10 cellular contexts compared by ENCODE assay signal in genomic region chr7:20514364-20514763, GRCh38.
DNase-seq lines count a peak whose midpoint lies in the region; ATAC-seq and TF ChIP-seq lines count a peak whose summit lies in the region.
"Had no signal": no experiment of that assay in that cellular context is flagged by ENCODE, and none has a peak within 500 bp of the region (broad histone marks: within the 10 kb centered on the region; RNA-seq: fewer than 3 reads in every experiment).

No MANE protein-coding gene starts in this region.

- H3K79me2 ChIP-seq in SK-N-SH (ENCODE audit: insufficient read depth), result no peaks in the 10 kb centered on the region

- peak; percentile 77 for DNase-seq in Ammon's horn (ENCODE audit: low spot score)
- DNase-seq in NCI-H1105 (lab: John Stamatoyannopoulos, UW), result peak; percentile 97
- peak; percentile 58 for DNase-seq in SK-N-SH
- peak; percentile 38 to 74 (median 42) for DNase-seq in right cardiac atrium
- no peak for DNase-seq in natural killer cell

- TF ChIP-seq CTCF in SK-N-SH (IDR thresholded peaks at IDR 0.05) (no peak), natural killer cell (IDR thresholded peaks at IDR 0.05) (no peak)

- no peaks in the 10 kb centered on the region for H3K36me3 Mint-ChIP-seq in natural killer cell
- H3K36me3 Mint-ChIP-seq: activated naive CD4-positive, alpha-beta T cell treated with anti-CD3 and anti-CD28 coated beads, Interleukin-2, amount 50 U/mL, for 24 hours; CD14-positive monocyte had no signal

- no peaks in the 10 kb centered on the region for H3F3A ChIP-seq in SK-N-SH (replicated peaks; ENCODE audit: insufficient read depth)

- 5% methylated on average over 2 of the region's 2 CpGs for WGBS in SK-N-SH (ENCODE audit: low lambda C conversion rate)
- WGBS in right cardiac atrium, result 11% methylated on average over 2 of the region's 2 CpGs

- H3K9me3 Mint-ChIP-seq in natural killer cell, result peaks cover 0 to 7% of the 10 kb centered on the region in 2 donors

- H3K27me3 Mint-ChIP-seq in natural killer cell (ENCODE audit: low read depth in 2 of 2), result no peaks in the 10 kb centered on the region
- H3K27me3 Mint-ChIP-seq: activated naive CD4-positive, alpha-beta T cell treated with anti-CD3 and anti-CD28 coated beads, Interleukin-2, amount 50 U/mL, for 24 hours had no signal

- peak in 1 of 2 experiments; percentile 98; a peak in 2 of 4 replicates for TF ChIP-seq EP300 in SK-N-SH (IDR thresholded peaks at IDR 0.05; ENCODE audit: borderline replicate concordance in 1 of 2, low read depth in 1 of 2, low read length in 1 of 2)

- H2AFZ ChIP-seq in SK-N-SH (ENCODE audit: low read depth), result no peak overlapping the region

- H3K9me2 ChIP-seq in SK-N-SH, result no peaks in the 10 kb centered on the region

- no peak overlapping the region for H3K4me3 Mint-ChIP-seq in natural killer cell
- H3K4me3 Mint-ChIP-seq: activated naive CD4-positive, alpha-beta T cell treated with anti-CD3 and anti-CD28 coated beads, Interleukin-2, amount 50 U/mL, for 24 hours; CD14-positive monocyte had no signal

- CTCF ChIA-PET in SK-N-SH (lab: Yijun Ruan, JAX), result interaction anchor here (1.0 to 1.8 kb wide), 5 partner anchors 11 to 184 kb away, joined by 3 to 12 read pairs (median 4); no protein-coding TSS in a partner anchor

- peaks cover 0 to 12% of the 10 kb centered on the region in 2 experiments; a peak in 2 of 4 replicates for H3K4me1 ChIP-seq in SK-N-SH (ENCODE audit: control insufficient read depth in 1 of 2, insufficient read depth in 2 of 2, low read depth in 1 of 2, low read length in 1 of 2)
- no peaks in the 10 kb centered on the region for H3K4me1 ChIP-seq in right cardiac atrium (ENCODE audit: control insufficient read depth, insufficient read depth, low read length)

- H3K4me2 ChIP-seq in SK-N-SH, result no peak overlapping the region

- peak; percentile 49 for TF ChIP-seq RAD21 in SK-N-SH (IDR thresholded peaks at IDR 0.05; ENCODE audit: low read length)

- H3K9me3 ChIP-seq in SK-N-SH (no peaks in the 10 kb centered on the region; the same call in 1 of the 2 replicates), right cardiac atrium (ENCODE audit: control insufficient read depth, low read length) (no peaks in the 10 kb centered on the region)

- no peaks in the 10 kb centered on the region for H3K4me1 Mint-ChIP-seq in natural killer cell
- H3K4me1 Mint-ChIP-seq: activated naive CD4-positive, alpha-beta T cell treated with anti-CD3 and anti-CD28 coated beads, Interleukin-2, amount 50 U/mL, for 24 hours; CD14-positive monocyte had no signal

- no peaks in the 10 kb centered on the region for H3K36me3 ChIP-seq in SK-N-SH (replicated peaks in 1 of 2; ENCODE audit: control insufficient read depth in 1 of 2, insufficient read depth in 2 of 2, low read length in 1 of 2)

- H3K27me3 ChIP-seq in SK-N-SH (ENCODE audit: insufficient read depth) (no peaks in the 10 kb centered on the region), right cardiac atrium (ENCODE audit: control insufficient read depth, insufficient read depth) (no peaks in the 10 kb centered on the region)

- no peak overlapping the region for H3K9ac ChIP-seq in SK-N-SH

- H3K27ac ChIP-seq in SK-N-SH (ENCODE audit: low read depth in 2 of 2, low read length in 1 of 2), result peak overlapping the region in 1 of 2 experiments; percentile 65; a peak in 2 of 4 replicates
- H3K27ac ChIP-seq in right cardiac atrium (ENCODE audit: low read length), result no peak overlapping the region

- H3K4me3 ChIP-seq in SK-N-SH (ENCODE audit: low read depth in 2 of 2, low read length in 1 of 2) (no peak overlapping the region), right cardiac atrium (ENCODE audit: low read length) (no peak overlapping the region)

- H4K20me1 ChIP-seq in SK-N-SH (ENCODE audit: insufficient read depth), result no peaks in the 10 kb centered on the region

- H3K27ac Mint-ChIP-seq in natural killer cell, result no peak overlapping the region
- H3K27ac Mint-ChIP-seq: activated naive CD4-positive, alpha-beta T cell treated with anti-CD3 and anti-CD28 coated beads, Interleukin-2, amount 50 U/mL, for 24 hours; CD14-positive monocyte had no signal

- intact Hi-C loops in right cardiac atrium (cut with DNase I) (no loop called here), natural killer cell (cut with micrococcal nuclease) (no loop called here)

- ATAC-seq in right cardiac atrium (no peak), GM18867 (IDR thresholded peaks at IDR 0.05; ENCODE audit: unreplicated experiment) (no peak), natural killer cell (no peak), HG03025 (IDR thresholded peaks at IDR 0.05; ENCODE audit: low FRiP score, unreplicated experiment) (no peak), GM19395 (IDR thresholded peaks at IDR 0.05; ENCODE audit: unreplicated experiment) (no peak)

- POLR2A ChIA-PET in SK-N-SH (lab: Yijun Ruan, JAX), result interaction anchor here (0.9 to 1.1 kb wide), 2 partner anchors 11 to 184 kb away, joined by 3 to 8 read pairs; partner anchors contain the start of gene ITGB8

TF ChIP-seq in SK-N-SH, 30 proteins besides CTCF, POLR2A, EP300 and RAD21:
- TF ChIP-seq RXRA (IDR thresholded peaks at IDR 0.05; ENCODE audit: borderline replicate concordance, low read depth) (no peak), POLR2AphosphoS5 (IDR thresholded peaks at IDR 0.05; ENCODE audit: low read depth, low read length) (peak; percentile 48; the same call in 1 of the 2 replicates), TEAD4 (IDR thresholded peaks at IDR 0.05; ENCODE audit: borderline replicate concordance, insufficient read depth) (peak; percentile 20; the same call in 1 of the 2 replicates), RCOR1 (IDR thresholded peaks at IDR 0.05; ENCODE audit: low read length) (peak; percentile 96), NRF1 (IDR thresholded peaks at IDR 0.05; ENCODE audit: low read depth, low read length) (no peak), JUND (IDR thresholded peaks at IDR 0.05) (peak; percentile 3; the same call in 1 of the 2 replicates), GATA2 (CRISPR knock-in tag; IDR thresholded peaks at IDR 0.05) (peak; percentile 80), SIN3A (IDR thresholded peaks at IDR 0.05; ENCODE audit: borderline replicate concordance, low read depth, low read length) (no peak), FOXJ3 (CRISPR knock-in tag; IDR thresholded peaks at IDR 0.05) (peak; percentile 88), MXI1 (IDR thresholded peaks at IDR 0.05; ENCODE audit: low read depth, low read length) (peak; percentile 80; the same call in 1 of the 2 replicates), NFIC (IDR thresholded peaks at IDR 0.05; ENCODE audit: borderline replicate concordance) (peak; percentile 74), FOXM1 (IDR thresholded peaks at IDR 0.05; ENCODE audit: low read depth) (no peak), CHD2 (IDR thresholded peaks at IDR 0.05; ENCODE audit: low read length, partially characterized antibody) (peak; percentile 93), TCF12 (IDR thresholded peaks at IDR 0.05) (peak; percentile 52), FOSL2 (IDR thresholded peaks at IDR 0.05; ENCODE audit: borderline replicate concordance, low read depth) (no peak), RFX5 (IDR thresholded peaks at IDR 0.05; ENCODE audit: low read length) (0 out of 2 replicates have a peak, but pooled peaks have one; percentile 38)
- TF ChIP-seq, protein P1, sequence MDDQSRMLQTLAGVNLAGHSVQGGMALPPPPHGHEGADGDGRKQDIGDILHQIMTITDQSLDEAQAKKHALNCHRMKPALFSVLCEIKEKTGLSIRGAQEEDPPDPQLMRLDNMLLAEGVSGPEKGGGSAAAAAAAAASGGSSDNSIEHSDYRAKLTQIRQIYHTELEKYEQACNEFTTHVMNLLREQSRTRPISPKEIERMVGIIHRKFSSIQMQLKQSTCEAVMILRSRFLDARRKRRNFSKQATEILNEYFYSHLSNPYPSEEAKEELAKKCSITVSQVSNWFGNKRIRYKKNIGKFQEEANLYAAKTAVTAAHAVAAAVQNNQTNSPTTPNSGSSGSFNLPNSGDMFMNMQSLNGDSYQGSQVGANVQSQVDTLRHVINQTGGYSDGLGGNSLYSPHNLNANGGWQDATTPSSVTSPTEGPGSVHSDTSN (IDR thresholded peaks at IDR 0.05), result peak; percentile 54; the same call in 1 of the 2 replicates
